In genomic region chr2:120949027-120949956, GRCh38 we compare ENCODE assay signal across 11 cellular contexts.
DNase-seq lines count a peak whose midpoint lies in the region; ATAC-seq, FAIRE-seq and TF ChIP-seq lines count a peak whose summit lies in the region.
"Had no signal": no experiment of that assay in that cellular context is flagged by ENCODE, and none has a peak within 500 bp of the region (broad histone marks: within the 10 kb centered on the region; RNA-seq: fewer than 3 reads in every experiment).

No MANE protein-coding gene starts in this region.

- H3K4me3 ChIP-seq in kidney epithelial cell (ENCODE audit: low read depth, low read length): no peak overlapping the region
- H3K4me3 ChIP-seq: heart right ventricle, Peyer's patch had no signal

- no peaks in the 10 kb centered on the region for H3K36me3 ChIP-seq in kidney epithelial cell (ENCODE audit: control insufficient read depth, insufficient read depth, low read length)
- H3K36me3 ChIP-seq: heart right ventricle, Peyer's patch had no signal

- FAIRE-seq in HTR-8/SVneo (lab: Jason Lieb, UNC) (peak; percentile 44), GM19239 (lab: Jason Lieb, UNC) (no peak), RCC 7860 (lab: Jason Lieb, UNC) (no peak)

- peak; percentile 53 for DNase-seq in COLO668 (lab: John Stamatoyannopoulos, UW; ENCODE audit: unreplicated experiment)
- DNase-seq in HTR-8/SVneo (ENCODE audit: insufficient read length, low spot score): no peak
- no peak for DNase-seq in kidney epithelial cell (ENCODE audit: low read depth)
- DNase-seq in GM19239 (ENCODE audit: insufficient read length, low spot score): no peak
- no peak for DNase-seq in RCC 7860 (ENCODE audit: low spot score)
- DNase-seq in stimulated activated CD4-positive, alpha-beta T cell treated with anti-CD3 and anti-CD28 coated beads, Interleukin-2, amount 100 ng/mL, for 48 hours: no peak
- no peak for DNase-seq in NK-92 treated with Interleukin-12 subunit alpha and Interleukin-12 subunit beta, amount 100 ng/mL, for 24 hours (lab: John Stamatoyannopoulos, UW)
- DNase-seq: activated naive CD4-positive, alpha-beta T cell; heart right ventricle; Peyer's patch had no signal

- peak; percentile 67 for TF ChIP-seq CTCF in kidney epithelial cell (IDR thresholded peaks at IDR 0.05; ENCODE audit: insufficient read depth, low read length, poor library complexity, severe bottlenecking)

- H3K27me3 ChIP-seq in kidney epithelial cell (ENCODE audit: control insufficient read depth, insufficient read depth, low read length): no peaks in the 10 kb centered on the region
- H3K27me3 ChIP-seq: heart right ventricle, Peyer's patch had no signal

- ATAC-seq in SK-N-SH treated with all-trans-retinoic acid at 6 μM for 48 hours: peak; percentile 48

TF ChIP-seq in SK-N-SH treated with all-trans-retinoic acid at 6 μM for 48 hours, 23 proteins besides CTCF, POLR2A, EP300 and RAD21:
- TF ChIP-seq ZFP30 (CRISPR knock-in tag; IDR thresholded peaks at IDR 0.05) (no peak), GLIS3 (CRISPR knock-in tag; IDR thresholded peaks at IDR 0.05) (no peak), BACH2 (CRISPR knock-in tag; IDR thresholded peaks at IDR 0.05; ENCODE audit: borderline replicate concordance) (no peak), ISL1 (CRISPR knock-in tag; IDR thresholded peaks at IDR 0.05) (no peak), OSR1 (CRISPR knock-in tag; IDR thresholded peaks at IDR 0.05) (no peak), ZFP3 (CRISPR knock-in tag; IDR thresholded peaks at IDR 0.05) (no peak), ZNF8 (CRISPR knock-in tag; IDR thresholded peaks at IDR 0.05) (no peak), TOX (CRISPR knock-in tag; IDR thresholded peaks at IDR 0.05; ENCODE audit: borderline replicate concordance) (no peak), ARNTL (CRISPR knock-in tag; IDR thresholded peaks at IDR 0.05; ENCODE audit: borderline replicate concordance, low read depth) (no peak), RARB (CRISPR knock-in tag; IDR thresholded peaks at IDR 0.05) (no peak), CSRNP3 (CRISPR knock-in tag; IDR thresholded peaks at IDR 0.05) (no peak)
- TF ChIP-seq, protein P1, sequence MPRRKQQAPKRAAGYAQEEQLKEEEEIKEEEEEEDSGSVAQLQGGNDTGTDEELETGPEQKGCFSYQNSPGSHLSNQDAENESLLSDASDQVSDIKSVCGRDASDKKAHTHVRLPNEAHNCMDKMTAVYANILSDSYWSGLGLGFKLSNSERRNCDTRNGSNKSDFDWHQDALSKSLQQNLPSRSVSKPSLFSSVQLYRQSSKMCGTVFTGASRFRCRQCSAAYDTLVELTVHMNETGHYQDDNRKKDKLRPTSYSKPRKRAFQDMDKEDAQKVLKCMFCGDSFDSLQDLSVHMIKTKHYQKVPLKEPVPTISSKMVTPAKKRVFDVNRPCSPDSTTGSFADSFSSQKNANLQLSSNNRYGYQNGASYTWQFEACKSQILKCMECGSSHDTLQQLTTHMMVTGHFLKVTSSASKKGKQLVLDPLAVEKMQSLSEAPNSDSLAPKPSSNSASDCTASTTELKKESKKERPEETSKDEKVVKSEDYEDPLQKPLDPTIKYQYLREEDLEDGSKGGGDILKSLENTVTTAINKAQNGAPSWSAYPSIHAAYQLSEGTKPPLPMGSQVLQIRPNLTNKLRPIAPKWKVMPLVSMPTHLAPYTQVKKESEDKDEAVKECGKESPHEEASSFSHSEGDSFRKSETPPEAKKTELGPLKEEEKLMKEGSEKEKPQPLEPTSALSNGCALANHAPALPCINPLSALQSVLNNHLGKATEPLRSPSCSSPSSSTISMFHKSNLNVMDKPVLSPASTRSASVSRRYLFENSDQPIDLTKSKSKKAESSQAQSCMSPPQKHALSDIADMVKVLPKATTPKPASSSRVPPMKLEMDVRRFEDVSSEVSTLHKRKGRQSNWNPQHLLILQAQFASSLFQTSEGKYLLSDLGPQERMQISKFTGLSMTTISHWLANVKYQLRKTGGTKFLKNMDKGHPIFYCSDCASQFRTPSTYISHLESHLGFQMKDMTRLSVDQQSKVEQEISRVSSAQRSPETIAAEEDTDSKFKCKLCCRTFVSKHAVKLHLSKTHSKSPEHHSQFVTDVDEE (CRISPR knock-in tag; IDR thresholded peaks at IDR 0.05): no peak
